Comparison of ENCODE assay signal across 10 cellular contexts in the genomic region with DNA sequence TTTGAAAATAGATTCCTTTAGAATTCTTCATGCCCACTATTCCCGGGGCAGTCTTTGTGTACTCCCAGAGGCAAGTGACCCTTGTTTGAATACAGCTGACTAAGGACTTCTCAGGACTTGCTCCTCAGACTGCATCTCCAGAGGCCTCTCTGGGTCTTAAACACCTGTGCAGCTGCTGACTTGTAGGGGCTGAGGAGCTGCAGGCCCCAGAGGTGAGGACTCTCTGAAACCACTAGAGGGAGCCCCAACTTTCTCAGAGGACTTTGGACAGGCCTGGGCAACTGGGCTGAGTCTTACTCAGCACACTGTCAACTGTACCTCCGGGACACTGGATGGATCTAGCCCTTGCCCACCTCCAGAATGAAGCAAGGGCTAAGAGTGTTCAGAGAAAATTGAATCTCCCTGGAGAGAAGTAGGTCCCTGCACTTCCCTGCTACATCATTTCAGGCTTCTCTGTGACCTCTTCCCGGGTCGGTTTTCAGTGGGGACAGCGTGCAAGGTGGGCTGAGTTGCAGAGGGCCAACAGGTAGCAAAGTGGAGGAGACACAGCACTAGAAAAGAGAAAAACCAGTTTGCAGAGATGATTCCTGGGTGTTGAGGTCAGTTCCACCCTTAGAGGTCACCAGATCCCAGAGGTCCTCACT.
DNase-seq lines count a peak whose midpoint lies in the region; ATAC-seq, FAIRE-seq and TF ChIP-seq lines count a peak whose summit lies in the region.
"Had no signal": no experiment of that assay in that cellular context is flagged by ENCODE, and none has a peak within 500 bp of the region (broad histone marks: within the 10 kb centered on the region; RNA-seq: fewer than 3 reads in every experiment).

No MANE protein-coding gene starts in this region.

- peak; percentile 51 for DNase-seq in NCI-H146 (lab: John Stamatoyannopoulos, UW)
- no peak for DNase-seq in NCI-H146 treated with DMSO at 0.1 percent for 48 hours (lab: John Stamatoyannopoulos, UW; ENCODE audit: unreplicated experiment)
- peak; percentile 23 for DNase-seq in NCI-H460 (ENCODE audit: extremely low read depth, low read depth)
- peak; percentile 5 for DNase-seq in activated naive CD8-positive, alpha-beta T cell treated with anti-CD3 and anti-CD28 coated beads, Interleukin-2, amount 50 U/mL, for 24 hours
- peak; percentile 30 for DNase-seq in keratinocyte (ENCODE audit: low read depth, low spot score)
- no peak for DNase-seq in COLO829 (ENCODE audit: low spot score)

- H2AFZ ChIP-seq in keratinocyte (ENCODE audit: control insufficient read depth, low read length), result no peak overlapping the region

- H3K4me3 ChIP-seq in keratinocyte (ENCODE audit: control insufficient read depth in 2 of 3, extremely low read depth in 1 of 3, insufficient read depth in 2 of 3, low read depth in 1 of 3, low read length in 3 of 3), result no peak overlapping the region
- H3K4me3 ChIP-seq: BLaER1 treated with 17β-estradiol and CSF1 and Interleukin-3, amounts not matched to agents 10 nM and 100 nM had no signal

- no peaks in the 10 kb centered on the region for H4K20me1 ChIP-seq in keratinocyte (ENCODE audit: control insufficient read depth, extremely low read depth, insufficient read depth, low read length)
- H4K20me1 ChIP-seq: BLaER1 treated with 17β-estradiol and CSF1 and Interleukin-3, amounts not matched to agents 10 nM and 100 nM had no signal

- peaks cover 4% of the 10 kb centered on the region for H3K4me1 ChIP-seq in keratinocyte (ENCODE audit: control insufficient read depth, extremely low read depth, insufficient read depth, low read length)

- H3K9me3 ChIP-seq in keratinocyte (ENCODE audit: control insufficient read depth, low read depth, low read length), result no peaks in the 10 kb centered on the region

- ATAC-seq in GM19438 (IDR thresholded peaks at IDR 0.05; ENCODE audit: low read depth, unreplicated experiment), result peak; percentile 92
- peak; percentile 98 for ATAC-seq in HG03175 (IDR thresholded peaks at IDR 0.05; ENCODE audit: unreplicated experiment)
- peak; percentile 82 for ATAC-seq in activated naive CD8-positive, alpha-beta T cell treated with anti-CD3 and anti-CD28 coated beads, Interleukin-2, amount 50 U/mL, for 24 hours

- no peaks in the 10 kb centered on the region for H3K9me3 Mint-ChIP-seq in activated naive CD8-positive, alpha-beta T cell treated with anti-CD3 and anti-CD28 coated beads, Interleukin-2, amount 50 U/mL, for 24 hours

- H3K27me3 ChIP-seq in keratinocyte (ENCODE audit: control insufficient read depth, extremely low read depth, insufficient read depth, low read length), result no peaks in the 10 kb centered on the region
- H3K27me3 ChIP-seq: BLaER1 treated with 17β-estradiol and CSF1 and Interleukin-3, amounts not matched to agents 10 nM and 100 nM had no signal

- dilution Hi-C loops in keratinocyte (cut with MboI; ENCODE audit: extremely low pct_ligation_motif_present, low sequenced_read_pairs), result no loop called here

- FAIRE-seq in keratinocyte (lab: Jason Lieb, UNC), result peak; percentile 52
- FAIRE-seq: colon had no signal

- no peaks in the 10 kb centered on the region for H3K36me3 ChIP-seq in keratinocyte (ENCODE audit: control insufficient read depth in 2 of 2, extremely low read depth in 1 of 2, insufficient read depth in 2 of 2, low read length in 2 of 2)

- peak; percentile 76 to 86 (median 86) for TF ChIP-seq CTCF in keratinocyte (optimal IDR thresholded peaks at IDR 0.05 in 1 of 3, IDR thresholded peaks at IDR 0.05 in 1 of 3, conservative IDR thresholded peaks at IDR 0.05 in 1 of 3; ENCODE audit: extremely low read depth in 1 of 3, insufficient read depth in 2 of 3, low read length in 3 of 3)

- H3K27me3 Mint-ChIP-seq in activated naive CD8-positive, alpha-beta T cell treated with anti-CD3 and anti-CD28 coated beads, Interleukin-2, amount 50 U/mL, for 24 hours, result no peaks in the 10 kb centered on the region

- H3K27ac Mint-ChIP-seq in activated naive CD8-positive, alpha-beta T cell treated with anti-CD3 and anti-CD28 coated beads, Interleukin-2, amount 50 U/mL, for 24 hours, result no peak overlapping the region

- peaks cover 2% of the 10 kb centered on the region for H3K36me3 Mint-ChIP-seq in activated naive CD8-positive, alpha-beta T cell treated with anti-CD3 and anti-CD28 coated beads, Interleukin-2, amount 50 U/mL, for 24 hours (ENCODE audit: low read depth)

- H3K4me3 Mint-ChIP-seq in activated naive CD8-positive, alpha-beta T cell treated with anti-CD3 and anti-CD28 coated beads, Interleukin-2, amount 50 U/mL, for 24 hours, result no peak overlapping the region

- no peak overlapping the region for H3K9ac ChIP-seq in keratinocyte (ENCODE audit: control insufficient read depth, extremely low read depth, insufficient read depth, low read length)
- H3K9ac ChIP-seq: BLaER1 treated with 17β-estradiol and CSF1 and Interleukin-3, amounts not matched to agents 10 nM and 100 nM had no signal

- peaks cover 2% of the 10 kb centered on the region for H3K9me1 ChIP-seq in keratinocyte (ENCODE audit: control insufficient read depth, extremely low read depth, insufficient read depth, low read length)

- H3K79me2 ChIP-seq in keratinocyte (ENCODE audit: control insufficient read depth, insufficient read depth, low read length), result no peaks in the 10 kb centered on the region

- H3K4me2 ChIP-seq in keratinocyte (ENCODE audit: control insufficient read depth, extremely low read depth, insufficient read depth, low read depth, low read length), result no peak overlapping the region
- H3K4me2 ChIP-seq: BLaER1 treated with 17β-estradiol and CSF1 and Interleukin-3, amounts not matched to agents 10 nM and 100 nM had no signal

- no peaks in the 10 kb centered on the region for H3K4me1 Mint-ChIP-seq in activated naive CD8-positive, alpha-beta T cell treated with anti-CD3 and anti-CD28 coated beads, Interleukin-2, amount 50 U/mL, for 24 hours

- H3K27ac ChIP-seq in keratinocyte (ENCODE audit: control insufficient read depth, insufficient read depth, low read length), result no peak overlapping the region
- H3K27ac ChIP-seq: BLaER1 treated with 17β-estradiol and CSF1 and Interleukin-3, amounts not matched to agents 10 nM and 100 nM had no signal

Comparison
In these comparisons a context has a peak if more than half of its experiments do, and no peak if none do; other contexts are left out.
1. DNase-seq: peak in NCI-H146 (single experiment), NCI-H460 (single experiment), activated naive CD8-positive, alpha-beta T cell treated with anti-CD3 and anti-CD28 coated beads, Interleukin-2, amount 50 U/mL, for 24 hours (single experiment) and keratinocyte (single experiment); none in NCI-H146 treated with DMSO at 0.1 percent for 48 hours (single experiment) and COLO829 (single experiment).
2. Peak in every context shown above with its lines, with median percentiles within 50 percentile points of each other: ATAC-seq.